Comparison of ENCODE assay signal across 20 cellular contexts in genomic region chr11:17883946-17884345, GRCh38.
DNase-seq lines count a peak whose midpoint lies in the region; ATAC-seq, FAIRE-seq and TF ChIP-seq lines count a peak whose summit lies in the region.
"Had no signal": no experiment of that assay in that cellular context is flagged by ENCODE, and none has a peak within 500 bp of the region (broad histone marks: within the 10 kb centered on the region; RNA-seq: fewer than 3 reads in every experiment).

No MANE protein-coding gene starts in this region.

- H3K9ac ChIP-seq in HepG2 (ENCODE audit: insufficient read depth, low read depth, low read length) (no peak overlapping the region), kidney (ENCODE audit: low read length in 2 of 2) (no peak overlapping the region)
- H3K9ac ChIP-seq: BLaER1, GM23248 had no signal

- no peaks in the 10 kb centered on the region for H4K20me1 ChIP-seq in HepG2 (ENCODE audit: insufficient read depth, low read length)
- H4K20me1 ChIP-seq: BLaER1 had no signal

- no TSS peak for BruUV-seq in HepG2 (replicated peaks; lab: Mats Ljungman, UMichigan)

- H3K27ac ChIP-seq in HepG2 (ENCODE audit: extremely low read length, insufficient read depth, low read length) (no peak overlapping the region), right lobe of liver (no peak overlapping the region), kidney (ENCODE audit: low read depth in 2 of 2, low read length in 2 of 2) (no peak overlapping the region), testis (no peak overlapping the region)
- H3K27ac ChIP-seq: 22Rv1, BLaER1, C4-2B, GM23248 had no signal

- no peak overlapping the region for H3K4me3 ChIP-seq in HepG2 (replicated peaks in 1 of 3; ENCODE audit: insufficient read depth in 1 of 3, low read depth in 2 of 3, low read length in 3 of 3)
- H3K4me3 ChIP-seq in right lobe of liver = no peak overlapping the region
- no peak overlapping the region for H3K4me3 ChIP-seq in kidney (ENCODE audit: low read length in 2 of 2)
- peak overlapping the region in 1 of 2 donors; percentile 44 for H3K4me3 ChIP-seq in testis
- H3K4me3 ChIP-seq: BLaER1, GM23248, HAP-1 had no signal

- no peak for TF ChIP-seq RAD21 in HepG2 (CRISPR knock-in tag; IDR thresholded peaks at IDR 0.05)

- intact Hi-C loops in HepG2 (cut with micrococcal nuclease; ENCODE audit: unreplicated experiment) = no loop called here
- intact Hi-C loops in right lobe of liver (cut with DNase I) = no loop called here
- intact Hi-C loops in kidney (cut with DNase I) = no loop called here
- intact Hi-C loops in testis (cut with DNase I; ENCODE audit: low total_unique reads) = no loop called here

- no peaks in the 10 kb centered on the region for H3K9me3 ChIP-seq in HepG2 (ENCODE audit: low read length)
- H3K9me3 ChIP-seq in right lobe of liver = no peaks in the 10 kb centered on the region
- no peaks in the 10 kb centered on the region for H3K9me3 ChIP-seq in kidney (ENCODE audit: control insufficient read depth in 1 of 2, low read length in 2 of 2)
- H3K9me3 ChIP-seq in testis = no peaks in the 10 kb centered on the region
- H3K9me3 ChIP-seq: BLaER1, Caco-2, HAP-1 had no signal

- ATAC-seq in HepG2 = no peak
- ATAC-seq in right lobe of liver = no peak
- no peak for ATAC-seq in GM19467 (IDR thresholded peaks at IDR 0.05; ENCODE audit: unreplicated experiment)
- ATAC-seq: CD8-positive, alpha-beta T cell had no signal

- CTCF ChIA-PET in HepG2 (lab: Yijun Ruan, JAX; ENCODE audit: low intra/inter-chr PET ratio, low total read pairs) = no interaction called here

- no peaks in the 10 kb centered on the region for H3K27me3 ChIP-seq in HepG2 (ENCODE audit: control insufficient read depth in 1 of 2, insufficient read depth in 2 of 2, low read length in 2 of 2)
- no peaks in the 10 kb centered on the region for H3K27me3 ChIP-seq in right lobe of liver
- no peaks in the 10 kb centered on the region for H3K27me3 ChIP-seq in testis
- H3K27me3 ChIP-seq: BLaER1 had no signal

- H3K4me1 ChIP-seq in HepG2 (ENCODE audit: insufficient read depth, low read length) = no peaks in the 10 kb centered on the region
- H3K4me1 ChIP-seq in right lobe of liver = no peaks in the 10 kb centered on the region
- H3K4me1 ChIP-seq in kidney (ENCODE audit: control insufficient read depth in 1 of 2, insufficient read depth in 1 of 2, low read depth in 1 of 2, low read length in 2 of 2) = no peaks in the 10 kb centered on the region
- H3K4me1 ChIP-seq in testis = no peaks in the 10 kb centered on the region
- H3K4me1 ChIP-seq: BLaER1, Caco-2, HAP-1 had no signal

- H2AFZ ChIP-seq in HepG2 (ENCODE audit: low read length) = no peak overlapping the region
- H2AFZ ChIP-seq: GM23248 had no signal

- TF ChIP-seq CTCF in HepG2 (CRISPR knock-in tag; IDR thresholded peaks at IDR 0.05) = no peak
- no peak for TF ChIP-seq CTCF in right lobe of liver (IDR thresholded peaks at IDR 0.05)
- TF ChIP-seq CTCF in kidney (IDR thresholded peaks at IDR 0.05; ENCODE audit: borderline replicate concordance, extremely low read depth, insufficient read depth) = no peak
- TF ChIP-seq CTCF in testis (IDR thresholded peaks at IDR 0.05) = no peak

- POLR2A ChIA-PET in HepG2 (lab: Yijun Ruan, JAX) = no interaction called here

- WGBS in HepG2 (ENCODE audit: low lambda C conversion rate) = 98% methylated on average over 27 of the region's 27 CpGs
- WGBS in right lobe of liver (ENCODE audit: insufficient coverage, low coverage, low lambda C conversion rate, missing lambda C conversion rate) = 93% methylated on average over 18 of the region's 27 CpGs
- 74 to 79% methylated on average over 19 to 27 of the region's 27 CpGs for WGBS in testis, 2 donors

- DNase-seq in HepG2 (ENCODE audit: low spot score) (no peak), right lobe of liver (no peak), kidney (peak; percentile 66), testis (peak; percentile 19)
- DNase-seq in activated naive CD4-positive, alpha-beta T cell treated with anti-CD3 and anti-CD28 coated beads, Interleukin-2, amount 50 U/mL, for 16 hours = no peak
- DNase-seq: Caco-2; CD4-positive, CD25-positive, alpha-beta regulatory T cell; CD8-positive, alpha-beta T cell; DMS153; DND-41; GM23248; HFFc6 had no signal

- H3K79me2 ChIP-seq in HepG2 (ENCODE audit: insufficient read depth, low read length) = no peaks in the 10 kb centered on the region

- H3K36me3 ChIP-seq in HepG2 (replicated peaks in 1 of 2; ENCODE audit: control insufficient read depth in 1 of 2, insufficient read depth in 2 of 2, low read length in 2 of 2) = peaks cover 1 to 25% of the 10 kb centered on the region in 2 experiments; a peak in 4 of 5 replicates
- no peaks in the 10 kb centered on the region for H3K36me3 ChIP-seq in right lobe of liver
- H3K36me3 ChIP-seq in kidney (ENCODE audit: control insufficient read depth in 1 of 2, insufficient read depth in 2 of 2, low read length in 2 of 2) = no peaks in the 10 kb centered on the region
- H3K36me3 ChIP-seq in testis (ENCODE audit: low read depth, missing control alignments) = no peaks in the 10 kb centered on the region
- H3K36me3 ChIP-seq: HAP-1 had no signal

- FAIRE-seq in HepG2 (lab: Jason Lieb, UNC) (no peak), kidney (lab: Jason Lieb, UNC) (no peak)
- FAIRE-seq: A204.1, G401.6, GM12892 had no signal

- H3K4me2 ChIP-seq in HepG2 (ENCODE audit: low read depth, low read length) = no peak overlapping the region
- H3K4me2 ChIP-seq: BLaER1 had no signal

- TF ChIP-seq POLR2A in HepG2 (IDR thresholded peaks at IDR 0.05; ENCODE audit: insufficient read depth in 1 of 2, low read depth in 2 of 2, low read length in 2 of 2) (no peak), right lobe of liver (IDR thresholded peaks at IDR 0.05) (no peak), testis (IDR thresholded peaks at IDR 0.05) (no peak)

- in situ Hi-C loops in HepG2 (cut with HindIII; ENCODE audit: extremely low pct_ligation_motif_present, low pct_unique_long_range_greater_than_20kb) = no loop called here

- TF ChIP-seq EP300 in HepG2 (IDR thresholded peaks at IDR 0.05; ENCODE audit: low read depth in 2 of 2, low read length in 2 of 2) (no peak), HepG2 (CRISPR knock-in tag; IDR thresholded peaks at IDR 0.05; ENCODE audit: borderline replicate concordance) (no peak)

TF ChIP-seq in HepG2, 621 proteins besides CTCF, POLR2A, EP300 and RAD21:
- TF ChIP-seq PBX3 (CRISPR knock-in tag; IDR thresholded peaks at IDR 0.05; ENCODE audit: borderline replicate concordance) (no peak), AGO2 (optimal IDR thresholded peaks at IDR 0.05; ENCODE audit: low read depth, low read length) (peak; percentile 41)

Comparison
In these comparisons a context has a peak if more than half of its experiments do, and no peak if none do; other contexts are left out.
1. DNase-seq: peak in kidney (single experiment) and testis (single experiment); none in HepG2 (single experiment), right lobe of liver (0 of 3) and activated naive CD4-positive, alpha-beta T cell treated with anti-CD3 and anti-CD28 coated beads, Interleukin-2, amount 50 U/mL, for 16 hours (single experiment).